Comparison of ENCODE assay signal across 1 cellular context in genomic region chr7:47153076-47153475, GRCh38.
TF ChIP-seq lines count a peak whose summit lies in the region.

No MANE protein-coding gene starts in this region.

TF ChIP-seq in SK-N-SH treated with all-trans-retinoic acid at 6 μM for 48 hours, 23 proteins besides CTCF, POLR2A, EP300 and RAD21 (continued from another document):
- TF ChIP-seq OSR1 (CRISPR knock-in tag; IDR thresholded peaks at IDR 0.05): no peak
- no peak for TF ChIP-seq ZNF70 (CRISPR knock-in tag; IDR thresholded peaks at IDR 0.05)
